In genomic region chr22:43481528-43482309, GRCh38 we compare ENCODE assay signal across 8 cellular contexts.
A peak's percentile ranks its signal among the peaks of the same experiment; 100 is the strongest.
DNase-seq lines count a peak whose midpoint lies in the region; ATAC-seq and TF ChIP-seq lines count a peak whose summit lies in the region.

No MANE protein-coding gene starts in this region.

- no peak overlapping the region for H3K4ac ChIP-seq in H9 (ENCODE audit: low read depth, low read length)
- H3K4ac ChIP-seq in mesendoderm (ENCODE audit: low read depth, low read length), result no peak overlapping the region

- H3K18ac ChIP-seq in H9 (ENCODE audit: insufficient read length, low read depth, low read length) (no peak overlapping the region), mesendoderm (ENCODE audit: low read length) (no peak overlapping the region)

- no peak overlapping the region for H2BK5ac ChIP-seq in H9 (ENCODE audit: insufficient read length, low read length)
- H2BK5ac ChIP-seq in mesendoderm (ENCODE audit: low read length), result no peak overlapping the region

- CTCF ChIA-PET in WTC11 (lab: Charles Lee), result interaction anchor here (0.5 to 2.1 kb wide), 11 partner anchors 34 to 528 kb away, joined by 3 to 11 read pairs (median 3); partner anchors contain the start of gene MPPED1

- H3K4me1 ChIP-seq in DND-41 (ENCODE audit: insufficient read depth, low read length) (no peaks in the 10 kb centered on the region), H9 (ENCODE audit: insufficient read depth, low read length) (no peaks in the 10 kb centered on the region), mesendoderm (ENCODE audit: control insufficient read depth, low read depth, low read length) (no peaks in the 10 kb centered on the region), adrenal gland (replicated peaks in 1 of 2) (no peaks in the 10 kb centered on the region)

- no peak overlapping the region for H3K14ac ChIP-seq in H9 (ENCODE audit: insufficient read depth, low read length)

- no peaks in the 10 kb centered on the region; the same call in 1 of the 2 replicates for H4K20me1 ChIP-seq in DND-41 (ENCODE audit: insufficient read depth, low read length)
- no peaks in the 10 kb centered on the region for H4K20me1 ChIP-seq in H9 (ENCODE audit: control insufficient read depth, insufficient read depth, insufficient read length)

- peaks cover 11 to 14% of the 10 kb centered on the region in 2 experiments for H3K4me1 Mint-ChIP-seq in H9
- H3K4me1 Mint-ChIP-seq in WTC11, result peaks cover 13% of the 10 kb centered on the region

- POLR2A ChIA-PET in WTC11 (lab: Charles Lee), result no interaction called here

- no peak overlapping the region for H3K56ac ChIP-seq in H9 (ENCODE audit: insufficient read length, low read depth, low read length)
- H3K56ac ChIP-seq in mesendoderm (ENCODE audit: low read length), result peak overlapping the region; percentile 2

- no peaks in the 10 kb centered on the region for H3K9me3 Mint-ChIP-seq in H9
- no peaks in the 10 kb centered on the region for H3K9me3 Mint-ChIP-seq in WTC11

- no peaks in the 10 kb centered on the region for H3K79me1 ChIP-seq in H9 (ENCODE audit: insufficient read depth, low read depth, low read length, poor library complexity, severe bottlenecking)
- no peaks in the 10 kb centered on the region for H3K79me1 ChIP-seq in mesendoderm (ENCODE audit: low read length)

- no peak overlapping the region for H2BK120ac ChIP-seq in H9 (ENCODE audit: low read depth, low read length, poor library complexity, severe bottlenecking)
- H2BK120ac ChIP-seq in mesendoderm (ENCODE audit: low read depth, low read length), result no peak overlapping the region

- H3K36me3 ChIP-seq in DND-41 (ENCODE audit: insufficient read depth, low read length) (no peaks in the 10 kb centered on the region), mesendoderm (ENCODE audit: control insufficient read depth, insufficient read depth, low read length) (no peaks in the 10 kb centered on the region), adrenal gland (replicated peaks in 1 of 2) (no peaks in the 10 kb centered on the region)

- H3K79me2 ChIP-seq in DND-41 (ENCODE audit: insufficient read depth, low read length) (no peaks in the 10 kb centered on the region), H9 (ENCODE audit: insufficient read depth, low read length) (no peaks in the 10 kb centered on the region), mesendoderm (ENCODE audit: control insufficient read depth, insufficient read depth, low read length) (no peaks in the 10 kb centered on the region)

- H3K9ac ChIP-seq in DND-41 (ENCODE audit: low read depth, low read length) (no peak overlapping the region), H9 (ENCODE audit: extremely low read depth, insufficient read length, low read length) (no peak overlapping the region), mesendoderm (ENCODE audit: low read length) (no peak overlapping the region)

- TF ChIP-seq CTCF in DND-41 (IDR thresholded peaks at IDR 0.05; ENCODE audit: borderline replicate concordance, extremely low read depth, low read length, poor library complexity, severe bottlenecking) (peak; percentile 52), H9 (conservative IDR thresholded peaks at IDR 0.05) (0 out of 3 replicates have a peak, but pooled peaks have one; percentile 22), WTC11 (IDR thresholded peaks at IDR 0.05) (no peak), adrenal gland (IDR thresholded peaks at IDR 0.05) (no peak)

- H3K36me3 Mint-ChIP-seq in H9 (ENCODE audit: insufficient read depth in 1 of 3, low read depth in 3 of 3) (no peaks in the 10 kb centered on the region), WTC11 (no peaks in the 10 kb centered on the region)

- H3K4me2 ChIP-seq in DND-41 (ENCODE audit: insufficient read depth, low read length) (no peak overlapping the region), H9 (ENCODE audit: insufficient read depth, insufficient read length, low read length) (peak overlapping the region; percentile 12), mesendoderm (ENCODE audit: low read length) (no peak overlapping the region)

- H4K8ac ChIP-seq in H9 (replicated peaks; ENCODE audit: insufficient read length, low read depth, low read length), result no peak overlapping the region
- H4K8ac ChIP-seq in mesendoderm (ENCODE audit: low read depth, low read length), result no peak overlapping the region

- H3K27me3 Mint-ChIP-seq in H9 (ENCODE audit: low read depth) (peaks cover 6% of the 10 kb centered on the region), WTC11 (ENCODE audit: low read depth) (no peaks in the 10 kb centered on the region; the same call in 1 of the 2 replicates)

- no peak overlapping the region for H2AK5ac ChIP-seq in H9 (ENCODE audit: insufficient read length, low read length)
- no peak overlapping the region for H2AK5ac ChIP-seq in mesendoderm (ENCODE audit: low read length)

- no peak for TF ChIP-seq POLR2A in adrenal gland (IDR thresholded peaks at IDR 0.05)

- no peak overlapping the region for H3K4me3 Mint-ChIP-seq in H9
- peak overlapping the region; percentile 37 for H3K4me3 Mint-ChIP-seq in WTC11

- no peak overlapping the region for H3T11ph ChIP-seq in H9 (ENCODE audit: low read length)

- no peaks in the 10 kb centered on the region for H3K23me2 ChIP-seq in H9 (ENCODE audit: insufficient read length, low read depth, low read length, poor library complexity, severe bottlenecking)

- no CpG with 5 or more reads among the region's 18 CpGs for WGBS in H9 (ENCODE audit: extremely low coverage, insufficient read length, low lambda C conversion rate)
- no CpG with 5 or more reads among the region's 18 CpGs for WGBS in mesendoderm (ENCODE audit: extremely low coverage, insufficient coverage, low lambda C conversion rate)
- 54 to 68% (median 59%) methylated on average over 18 of the region's 18 CpGs for WGBS in adrenal gland, 4 donors

- H3K4me3 ChIP-seq in DND-41 (ENCODE audit: low read depth in 1 of 2, low read length in 2 of 2) (no peak overlapping the region), mesendoderm (ENCODE audit: low read length) (no peak overlapping the region), adrenal gland (no peak overlapping the region)

- H3K9me3 ChIP-seq in DND-41 (ENCODE audit: insufficient read depth, low read length, severe bottlenecking), result no peaks in the 10 kb centered on the region
- no peaks in the 10 kb centered on the region for H3K9me3 ChIP-seq in H9 (ENCODE audit: control insufficient read depth, low read depth, low read length)
- H3K9me3 ChIP-seq in adrenal gland (replicated peaks in 1 of 3), result no peaks in the 10 kb centered on the region

- H2AFZ ChIP-seq in DND-41 (ENCODE audit: low read depth, low read length) (no peak overlapping the region), H9 (ENCODE audit: low read length) (no peak overlapping the region)

- ATAC-seq in DND-41 (ENCODE audit: insufficient read depth, low read depth), result no peak; the same call in 2 of the 3 replicates
- ATAC-seq in WTC11, result peak; percentile 29
- ATAC-seq in GM21737 (IDR thresholded peaks at IDR 0.05; ENCODE audit: unreplicated experiment), result no peak

- DNase-seq in DND-41 (peak; percentile 17), H9 (no peak), WTC11 (ENCODE audit: low spot score) (no peak), mesendoderm (peak; percentile 43), adrenal gland (no peak), islet precursor cell (no peak)
- no peak for DNase-seq in stimulated activated naive CD4-positive, alpha-beta T cell treated with Interleukin-2 at 50 U/mL for 16 hours (lab: John Stamatoyannopoulos, UW)

- no peak overlapping the region for H2BK20ac ChIP-seq in H9 (ENCODE audit: low read depth, low read length, poor library complexity, severe bottlenecking)

- H3K27me3 ChIP-seq in DND-41 (ENCODE audit: insufficient read depth, low read length, poor library complexity), result no peaks in the 10 kb centered on the region
- H3K27me3 ChIP-seq in H9 (ENCODE audit: insufficient read depth, low read length), result no peaks in the 10 kb centered on the region
- no peaks in the 10 kb centered on the region for H3K27me3 ChIP-seq in mesendoderm (ENCODE audit: insufficient read depth, low read length, poor library complexity)
- no peaks in the 10 kb centered on the region for H3K27me3 ChIP-seq in adrenal gland

- intact Hi-C loops in adrenal gland (cut with DNase I), result no loop called here

- no peak overlapping the region for H3K23ac ChIP-seq in H9 (ENCODE audit: insufficient read length, low read depth, low read length)
- no peak overlapping the region for H3K23ac ChIP-seq in mesendoderm (ENCODE audit: low read length)

- H3K27ac ChIP-seq in DND-41 (ENCODE audit: low read length) (no peak overlapping the region), H9 (ENCODE audit: insufficient read length, low read depth, low read length) (no peak overlapping the region), mesendoderm (ENCODE audit: low read depth, low read length) (no peak overlapping the region), adrenal gland (no peak overlapping the region)

- H2BK15ac ChIP-seq in H9 (ENCODE audit: low read depth, low read length) (no peak overlapping the region), mesendoderm (replicated peaks; ENCODE audit: low read depth) (no peak overlapping the region)

- H4K5ac ChIP-seq in H9 (ENCODE audit: insufficient read length, low read depth, low read length) (no peak overlapping the region), mesendoderm (ENCODE audit: low read length) (no peak overlapping the region)

- H2BK12ac ChIP-seq in H9 (ENCODE audit: insufficient read length, low read depth, low read length), result no peak overlapping the region

- no peak overlapping the region for H4K91ac ChIP-seq in H9 (ENCODE audit: insufficient read length, low read depth, low read length)

- H3K27ac Mint-ChIP-seq in H9 (no peak overlapping the region; a peak in 1 of 7 replicates), WTC11 (no peak overlapping the region)

TF ChIP-seq in WTC11, 78 proteins besides CTCF, POLR2A, EP300 and RAD21:
- TF ChIP-seq ZNF423 (CRISPR knock-in tag; IDR thresholded peaks at IDR 0.05), result peak; percentile 42
- no peak for TF ChIP-seq PREB (CRISPR knock-in tag; IDR thresholded peaks at IDR 0.05; ENCODE audit: borderline replicate concordance)

Comparison
In these comparisons a context has a peak if more than half of its experiments do, and no peak if none do; other contexts are left out.
1. DNase-seq: peak in DND-41 (single experiment) and mesendoderm (single experiment); none in H9 (single experiment), WTC11 (single experiment), stimulated activated naive CD4-positive, alpha-beta T cell treated with Interleukin-2 at 50 U/mL for 16 hours (single experiment), adrenal gland (0 of 7) and islet precursor cell (single experiment).
2. CTCF ChIP-seq: peak in DND-41 (single experiment) and H9 (single experiment); none in WTC11 (single experiment) and adrenal gland (0 of 6).